ENCODE assay signal across 18 cellular contexts in the genomic region with DNA sequence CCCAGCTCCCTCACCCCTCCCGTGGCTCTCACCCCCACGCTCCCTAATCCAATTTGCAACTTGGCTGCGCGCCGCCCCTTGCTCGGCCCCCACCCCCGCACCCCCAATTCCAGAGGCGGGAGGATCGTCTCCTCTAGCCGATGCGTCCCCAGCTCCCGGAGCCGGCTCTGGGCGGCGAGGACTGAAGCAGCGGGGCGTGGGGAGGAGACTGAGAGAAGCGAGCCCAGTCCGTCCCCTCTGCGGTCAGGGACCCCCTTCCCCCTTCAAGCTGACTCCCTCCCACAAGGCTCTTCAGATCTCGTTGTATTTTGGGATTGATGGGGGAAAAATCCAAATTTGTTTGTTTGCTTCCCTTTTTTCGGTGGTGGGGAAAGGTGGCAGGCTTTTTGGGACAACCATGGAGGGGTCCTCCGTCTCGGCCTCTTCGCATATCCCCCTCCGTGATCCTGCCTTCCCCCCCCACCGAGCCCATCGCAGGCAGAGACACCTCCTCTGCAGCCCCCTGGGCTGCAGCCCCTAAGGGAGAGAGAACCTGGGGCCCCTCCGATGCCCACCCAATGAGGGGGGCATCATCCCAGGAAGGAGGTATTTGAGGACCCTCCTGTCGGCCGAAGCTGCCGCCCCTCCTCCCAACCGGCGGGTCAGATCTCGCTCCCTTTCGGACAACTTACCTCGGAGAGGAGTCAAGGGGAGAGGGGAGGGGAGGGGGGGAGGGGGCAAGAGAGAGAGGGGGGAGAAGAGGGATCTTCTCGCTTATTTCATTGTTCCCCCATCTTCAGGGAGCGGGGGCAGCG. TPM values are rescaled to one million over a fixed set of nuclear protein-coding genes. Genes with fewer than 3 reads are reported as not detected.
A peak's percentile ranks its signal among the peaks of the same experiment; 100 is the strongest.
DNase-seq lines count a peak whose midpoint lies in the region; ATAC-seq and TF ChIP-seq lines count a peak whose summit lies in the region.
"Had no signal": no experiment of that assay in that cellular context is flagged by ENCODE, and none has a peak within 500 bp of the region (broad histone marks: within the 10 kb centered on the region; RNA-seq: fewer than 3 reads in every experiment).

No MANE protein-coding gene starts in this region.

- POLR2A ChIA-PET in activated naive CD8-positive, alpha-beta T cell treated with anti-CD3 and anti-CD28 coated beads, Interleukin-2, amount 10 ng/mL, durations not matched to agents 7 days and 5 days (lab: Charles Lee), result no interaction called here

- ATAC-seq in heart right ventricle (no peak), HG02884 (IDR thresholded peaks at IDR 0.05; ENCODE audit: unreplicated experiment) (no peak)
- no peak for ATAC-seq in activated naive CD8-positive, alpha-beta T cell treated with anti-CD3 and anti-CD28 coated beads, Interleukin-2, amount 10 ng/mL, durations not matched to agents 7 days and 5 days (ENCODE audit: low read depth)

- no peak overlapping the region for H3K27ac Mint-ChIP-seq in activated naive CD8-positive, alpha-beta T cell treated with anti-CD3 and anti-CD28 coated beads, Interleukin-2, amount 10 ng/mL, durations not matched to agents 7 days and 5 days

- intact Hi-C loops in heart right ventricle (cut with DNase I), result no loop called here
- intact Hi-C loops in cardiac septum (cut with DNase I), result no loop called here

- TF ChIP-seq POLR2A in suprapubic skin (IDR thresholded peaks at IDR 0.05), result no peak

- H3K27me3 ChIP-seq in heart right ventricle, result peaks cover 42 to 96% (median 90%) of the 10 kb centered on the region in 7 donors
- H3K27me3 ChIP-seq in suprapubic skin, result peaks cover 96% of the 10 kb centered on the region

- no peaks in the 10 kb centered on the region for H3K36me3 Mint-ChIP-seq in activated naive CD8-positive, alpha-beta T cell treated with anti-CD3 and anti-CD28 coated beads, Interleukin-2, amount 10 ng/mL, durations not matched to agents 7 days and 5 days
- H3K36me3 Mint-ChIP-seq: IgD-negative memory B cell had no signal

- DNase-seq in heart right ventricle (no peak), cardiac septum (ENCODE audit: low spot score) (no peak), suprapubic skin (ENCODE audit: low spot score in 2 of 2) (peak in 1 of 2 donors; percentile 48), EL (no peak)
- DNase-seq in activated naive CD8-positive, alpha-beta T cell treated with anti-CD3 and anti-CD28 coated beads, Interleukin-2, amount 10 ng/mL, durations not matched to agents 7 days and 5 days, result no peak
- DNase-seq in NK-92 treated with Interleukin-12 subunit alpha and Interleukin-12 subunit beta, amount 100 ng/mL, for 24 hours (lab: John Stamatoyannopoulos, UW), result no peak
- DNase-seq: activated CD4-positive, alpha-beta T cell treated with anti-CD3 and anti-CD28 coated beads for 1 hour; activated T-cell treated with anti-CD3 and anti-CD28 coated beads, Interleukin-2, amount 50 U/mL, for 48 hours; dermis blood vessel endothelial cell; NCI-H1105; RPMI8226 had no signal

- H3K27ac ChIP-seq in heart right ventricle, result no peak overlapping the region
- H3K27ac ChIP-seq in suprapubic skin, result no peak overlapping the region
- H3K27ac ChIP-seq: upper lobe of left lung had no signal

- TF ChIP-seq EP300 in suprapubic skin (IDR thresholded peaks at IDR 0.05), result no peak

- H3K36me3 ChIP-seq in heart right ventricle, result no peaks in the 10 kb centered on the region
- no peaks in the 10 kb centered on the region for H3K36me3 ChIP-seq in suprapubic skin
- H3K36me3 ChIP-seq: upper lobe of left lung had no signal

- WGBS in heart right ventricle, 2 donors, result 1 to 3% methylated on average over 40 of the region's 40 CpGs
- WGBS in suprapubic skin, result 4% methylated on average over 22 of the region's 40 CpGs

- H3K4me3 ChIP-seq in heart right ventricle (peak overlapping the region; percentile 10 to 37 (median 24)), iPS-18c (ENCODE audit: insufficient read depth, low read depth, low read length) (peak overlapping the region; percentile 40), suprapubic skin (peak overlapping the region; percentile 43)

- H3K27me3 Mint-ChIP-seq in activated naive CD8-positive, alpha-beta T cell treated with anti-CD3 and anti-CD28 coated beads, Interleukin-2, amount 10 ng/mL, durations not matched to agents 7 days and 5 days, result peaks cover 60% of the 10 kb centered on the region

- peak overlapping the region; percentile 42 for H3K4me3 Mint-ChIP-seq in activated naive CD8-positive, alpha-beta T cell treated with anti-CD3 and anti-CD28 coated beads, Interleukin-2, amount 10 ng/mL, durations not matched to agents 7 days and 5 days

- H3K9me3 Mint-ChIP-seq in activated naive CD8-positive, alpha-beta T cell treated with anti-CD3 and anti-CD28 coated beads, Interleukin-2, amount 10 ng/mL, durations not matched to agents 7 days and 5 days, result no peaks in the 10 kb centered on the region
- H3K9me3 Mint-ChIP-seq: IgD-negative memory B cell had no signal

- H3K9me3 ChIP-seq in heart right ventricle (no peaks in the 10 kb centered on the region), iPS-18c (ENCODE audit: control insufficient read depth, insufficient read depth, low read length) (peaks cover 2% of the 10 kb centered on the region), suprapubic skin (no peaks in the 10 kb centered on the region)
- H3K9me3 ChIP-seq: upper lobe of left lung had no signal

- peaks cover 19 to 42% (median 32%) of the 10 kb centered on the region in 9 donors for H3K4me1 ChIP-seq in heart right ventricle
- H3K4me1 ChIP-seq in suprapubic skin, result peaks cover 46% of the 10 kb centered on the region

- H3K4me1 Mint-ChIP-seq in activated naive CD8-positive, alpha-beta T cell treated with anti-CD3 and anti-CD28 coated beads, Interleukin-2, amount 10 ng/mL, durations not matched to agents 7 days and 5 days, result peaks cover 14% of the 10 kb centered on the region

- TF ChIP-seq CTCF in heart right ventricle (IDR thresholded peaks at IDR 0.05) (no peak), suprapubic skin (IDR thresholded peaks at IDR 0.05) (no peak)

RNA-seq across cellular contexts. Expression of a gene that starts 0.5 kb away (rescaled TPM):
- not detected for total RNA-seq in heart right ventricle
- not detected for polyA plus RNA-seq in heart right ventricle
- 0.08 TPM for total RNA-seq in cardiac septum
- not detected for total RNA-seq in activated naive CD8-positive, alpha-beta T cell treated with anti-CD3 and anti-CD28 coated beads, Interleukin-2, amount 10 ng/mL, durations not matched to agents 7 days and 5 days
- not detected for total RNA-seq in suprapubic skin
- total RNA-seq: dermis blood vessel endothelial cell; NCI-H460; posterior vena cava; T-helper 1 cell treated with Interleukin-12 subunit alpha and Interleukin-12 subunit beta and Interleukin-4 antibody, amounts not matched to agents 30 ng/mL and 1 ng/mL, for 36 hours; upper lobe of left lung had no signal
- polyA plus RNA-seq: IgD-negative memory B cell had no signal

RNA-seq across cellular contexts. Expression of a gene that starts 19.5 kb away (rescaled TPM):
- total RNA-seq in heart right ventricle (1 to 10 TPM in 2 of 10 donors, under 1 TPM in 7, not detected in 1; 0.28 to 1.1 (median 0.63) TPM), cardiac septum (1.2 TPM), suprapubic skin (100 to 1,000 TPM in 1 of 4 donors, 10 to 100 TPM in 3; 43.7 to 112 (median 70.4) TPM)
- 1 to 10 TPM in 1 of 2 donors, under 1 TPM in 1; 0.80 to 2.1 TPM for polyA plus RNA-seq in heart right ventricle
- total RNA-seq in activated naive CD8-positive, alpha-beta T cell treated with anti-CD3 and anti-CD28 coated beads, Interleukin-2, amount 10 ng/mL, durations not matched to agents 7 days and 5 days, result not detected
- total RNA-seq: dermis blood vessel endothelial cell; T-helper 1 cell treated with Interleukin-12 subunit alpha and Interleukin-12 subunit beta and Interleukin-4 antibody, amounts not matched to agents 30 ng/mL and 1 ng/mL, for 36 hours had no signal
- polyA plus RNA-seq: IgD-negative memory B cell had no signal

RNA-seq across cellular contexts. Expression of a gene that starts 29.7 kb away (rescaled TPM):
- 10 to 100 TPM; 14.2 to 25.3 (median 19.6) TPM for total RNA-seq in heart right ventricle
- 10 to 100 TPM; 39.2 to 46.1 TPM for polyA plus RNA-seq in heart right ventricle
- total RNA-seq in cardiac septum, result 21.9 TPM
- total RNA-seq in activated naive CD8-positive, alpha-beta T cell treated with anti-CD3 and anti-CD28 coated beads, Interleukin-2, amount 10 ng/mL, durations not matched to agents 7 days and 5 days, result 10 to 100 TPM; 96.3 to 96.5 TPM
- 100 to 1,000 TPM in 2 of 4 donors, 10 to 100 TPM in 2; 51.7 to 156 (median 83.9) TPM for total RNA-seq in suprapubic skin

RNA-seq across cellular contexts. Expression of a gene that starts 57.9 kb away (rescaled TPM):
- 1,000 to 10,000 TPM; 3,683 to 6,290 (median 4,342) TPM for total RNA-seq in heart right ventricle
- 1,000 to 10,000 TPM; 2,452 to 2,624 TPM for polyA plus RNA-seq in heart right ventricle
- 4,725 TPM for total RNA-seq in cardiac septum
- total RNA-seq in activated naive CD8-positive, alpha-beta T cell treated with anti-CD3 and anti-CD28 coated beads, Interleukin-2, amount 10 ng/mL, durations not matched to agents 7 days and 5 days, result 1 to 10 TPM; 2.7 to 3.2 TPM
- 1 to 10 TPM in 2 of 4 donors, under 1 TPM in 1, not detected in 1; 0.57 to 2.4 (median 1.1) TPM for total RNA-seq in suprapubic skin
- polyA plus RNA-seq: IgD-negative memory B cell had no signal

Comparison
In these comparisons a context has a peak if more than half of its experiments do, and no peak if none do; other contexts are left out.
1. RNA of a gene that starts 19.5 kb away (total RNA-seq): 43.7 to 112 TPM in suprapubic skin; 1.2 TPM in cardiac septum (single experiment), 0.28 to 1.1 TPM in heart right ventricle and not detected in activated naive CD8-positive, alpha-beta T cell treated with anti-CD3 and anti-CD28 coated beads, Interleukin-2, amount 10 ng/mL, durations not matched to agents 7 days and 5 days; every median in the first group is over 10 times any median in the second.
2. Peak in every context shown above with its lines, with median percentiles within 50 percentile points of each other: H3K4me3 ChIP-seq.